In the genomic region with DNA sequence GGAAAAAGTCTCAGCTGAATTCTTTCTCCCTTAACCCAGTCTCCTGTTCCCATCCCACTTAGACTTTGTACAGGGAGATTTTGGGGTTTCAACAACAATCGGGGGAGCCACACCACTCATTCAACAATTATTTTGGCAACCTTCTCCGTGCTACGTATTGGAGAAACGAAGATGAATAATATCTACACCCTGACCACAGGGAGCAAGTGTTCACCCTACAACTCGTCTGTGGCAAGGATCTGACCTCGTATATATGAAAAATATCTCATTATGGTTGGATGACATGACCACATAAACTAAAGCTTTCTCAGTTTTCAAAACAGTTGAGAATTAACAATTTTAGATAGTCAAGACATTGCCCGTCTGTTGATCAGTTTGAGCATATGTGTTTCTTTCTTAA, we compare ENCODE assay signal across 17 cellular contexts.
DNase-seq lines count a peak whose midpoint lies in the region; ATAC-seq and TF ChIP-seq lines count a peak whose summit lies in the region.
"Had no signal": no experiment of that assay in that cellular context is flagged by ENCODE, and none has a peak within 500 bp of the region (broad histone marks: within the 10 kb centered on the region; RNA-seq: fewer than 3 reads in every experiment).

No MANE protein-coding gene starts in this region.

- no peak overlapping the region for H3K27ac ChIP-seq in GM23248
- H3K27ac ChIP-seq in thyroid gland = no peak overlapping the region

- H3F3A ChIP-seq in GM23248 (ENCODE audit: insufficient read depth) = no peaks in the 10 kb centered on the region

- H3K4me1 ChIP-seq in GM23248 (ENCODE audit: insufficient read depth) (no peaks in the 10 kb centered on the region), thyroid gland (no peaks in the 10 kb centered on the region)

- H3K4me3 ChIP-seq in GM23248 (no peak overlapping the region), choroid plexus epithelial cell (ENCODE audit: low read depth, low read length) (no peak overlapping the region), thyroid gland (replicated peaks in 1 of 3) (no peak overlapping the region)

- no peak for ATAC-seq in esophagus mucosa
- no peak for ATAC-seq in HG02852 (IDR thresholded peaks at IDR 0.05; ENCODE audit: unreplicated experiment)
- ATAC-seq: SK-N-SH treated with all-trans-retinoic acid at 6 μM for 48 hours had no signal

- H2AFZ ChIP-seq in GM23248 = no peak overlapping the region

- H3K4me2 ChIP-seq in GM23248 (ENCODE audit: unreplicated experiment) = no peak overlapping the region

- H3K9me2 ChIP-seq in GM23248 (ENCODE audit: insufficient read depth) = no peaks in the 10 kb centered on the region

- 87 to 97% methylated on average over 7 of the region's 7 CpGs for WGBS in GM23248 (ENCODE audit: low coverage in 1 of 2, low lambda C conversion rate in 2 of 2, missing lambda C conversion rate in 2 of 2), 2 experiments
- WGBS in thyroid gland, 2 donors = 92 to 94% methylated on average over 7 of the region's 7 CpGs

- TF ChIP-seq CTCF in choroid plexus epithelial cell (conservative IDR thresholded peaks at IDR 0.05; ENCODE audit: low read depth, low read length) = no peak
- no peak for TF ChIP-seq CTCF in thyroid gland (IDR thresholded peaks at IDR 0.05)

- H4K20me1 ChIP-seq in GM23248 (ENCODE audit: insufficient read depth) = no peaks in the 10 kb centered on the region

- in situ Hi-C loops in GM23248 (cut with MboI) = no loop called here

- no peaks in the 10 kb centered on the region for H3K27me3 ChIP-seq in GM23248 (replicated peaks; ENCODE audit: insufficient read depth)
- H3K27me3 ChIP-seq in thyroid gland = no peaks in the 10 kb centered on the region
- H3K27me3 ChIP-seq: BE2C had no signal

- H3K36me3 ChIP-seq in GM23248 (ENCODE audit: low read depth) (no peaks in the 10 kb centered on the region), thyroid gland (no peaks in the 10 kb centered on the region)
- H3K36me3 ChIP-seq: BE2C had no signal

- H3K79me2 ChIP-seq in GM23248 (ENCODE audit: insufficient read depth) = no peaks in the 10 kb centered on the region

- no peak for TF ChIP-seq POLR2A in thyroid gland (IDR thresholded peaks at IDR 0.05)

- DNase-seq in GM23248 (peak; percentile 5), amniotic epithelial cell (ENCODE audit: low read depth) (peak; percentile 50), choroid plexus epithelial cell (ENCODE audit: low read depth) (peak; percentile 81), posterior cingulate gyrus (no peak), thyroid gland (no peak)
- DNase-seq: BE2C; CD4-positive, alpha-beta T cell; MV-4-11; NCI-H1436; NCI-H2029; NCI-H2171 treated with DMSO at 0.1 percent for 48 hours; NCI-H446 treated with DMSO at 0.1 percent for 48 hours; NK-92 treated with Interleukin-12 subunit alpha and Interleukin-12 subunit beta, amount 100 ng/mL, for 24 hours; SHP77 treated with DMSO at 0.1 percent for 48 hours had no signal

- no peaks in the 10 kb centered on the region for H3K9me3 ChIP-seq in GM23248 (ENCODE audit: low read depth)
- no peaks in the 10 kb centered on the region for H3K9me3 ChIP-seq in thyroid gland
- H3K9me3 ChIP-seq: BE2C had no signal

- intact Hi-C loops in posterior cingulate gyrus (cut with DNase I) = no loop called here
- intact Hi-C loops in thyroid gland (cut with DNase I) = no loop called here

- H3K9ac ChIP-seq in GM23248 = no peak overlapping the region

Comparison
In these comparisons a context has a peak if more than half of its experiments do, and no peak if none do; other contexts are left out.
1. DNase-seq: peak in GM23248 (single experiment), amniotic epithelial cell (single experiment) and choroid plexus epithelial cell (single experiment); none in posterior cingulate gyrus (0 of 10) and thyroid gland (0 of 2).